In genomic region chr3:62233065-62233464, GRCh38 we compare ENCODE assay signal across 13 cellular contexts.
DNase-seq lines count a peak whose midpoint lies in the region; ATAC-seq, FAIRE-seq and TF ChIP-seq lines count a peak whose summit lies in the region.
"Had no signal": no experiment of that assay in that cellular context is flagged by ENCODE, and none has a peak within 500 bp of the region (broad histone marks: within the 10 kb centered on the region; RNA-seq: fewer than 3 reads in every experiment).

No MANE protein-coding gene starts in this region.

- H3K27ac ChIP-seq in HCT116 (ENCODE audit: low read depth, low read length) (no peak overlapping the region), endodermal cell (ENCODE audit: low read depth, low read length) (no peak overlapping the region), neural progenitor cell (no peak overlapping the region), kidney (ENCODE audit: low read depth in 2 of 2, low read length in 2 of 2) (no peak overlapping the region)
- H3K27ac ChIP-seq: SK-N-MC had no signal

- H3K4me1 ChIP-seq in HCT116 (ENCODE audit: control insufficient read depth in 1 of 2, insufficient read depth in 2 of 2, low read length in 2 of 2) (no peaks in the 10 kb centered on the region), endodermal cell (ENCODE audit: control insufficient read depth, insufficient read depth, low read length) (no peaks in the 10 kb centered on the region), neural progenitor cell (peaks cover 20% of the 10 kb centered on the region), kidney (ENCODE audit: control insufficient read depth in 1 of 2, insufficient read depth in 1 of 2, low read depth in 1 of 2, low read length in 2 of 2) (no peaks in the 10 kb centered on the region)

- H2AFZ ChIP-seq in HCT116 (ENCODE audit: low read depth, low read length, poor library complexity, severe bottlenecking) (no peak overlapping the region), neural progenitor cell (replicated peaks) (no peak overlapping the region)

- H3K4me3 Mint-ChIP-seq in endodermal cell = no peak overlapping the region
- H3K4me3 Mint-ChIP-seq in neural progenitor cell = no peak overlapping the region
- no peak overlapping the region for H3K4me3 Mint-ChIP-seq in natural killer cell treated with Interleukin-12 subunit alpha and Interleukin-12 subunit beta and Interleukin-15 and Interleukin-18, amount 100 ng/mL, for 72 hours

- FAIRE-seq in D721Med (lab: Jason Lieb, UNC) (no peak), kidney (lab: Jason Lieb, UNC) (no peak)

- H3K27ac Mint-ChIP-seq in endodermal cell (no peak overlapping the region), neural progenitor cell (no peak overlapping the region)
- H3K27ac Mint-ChIP-seq in natural killer cell treated with Interleukin-12 subunit alpha and Interleukin-12 subunit beta and Interleukin-15 and Interleukin-18, amount 100 ng/mL, for 72 hours = no peak overlapping the region

- H3K27me3 Mint-ChIP-seq in endodermal cell (ENCODE audit: insufficient read depth) (no peaks in the 10 kb centered on the region), neural progenitor cell (ENCODE audit: insufficient read depth, low read depth) (peaks cover 4% of the 10 kb centered on the region)
- H3K27me3 Mint-ChIP-seq in natural killer cell treated with Interleukin-12 subunit alpha and Interleukin-12 subunit beta and Interleukin-15 and Interleukin-18, amount 100 ng/mL, for 72 hours = no peaks in the 10 kb centered on the region

- no peak for TF ChIP-seq POLR2A in HCT116 (IDR thresholded peaks at IDR 0.05; ENCODE audit: borderline replicate concordance, extremely low read depth, insufficient read depth, insufficient read length)

- H3K27me3 ChIP-seq in HCT116 (ENCODE audit: insufficient read depth, low read length) = no peaks in the 10 kb centered on the region
- no peaks in the 10 kb centered on the region for H3K27me3 ChIP-seq in endodermal cell (ENCODE audit: control insufficient read depth, insufficient read depth, low read length, poor library complexity, severe bottlenecking)
- no peaks in the 10 kb centered on the region for H3K27me3 ChIP-seq in neural progenitor cell

- DNase-seq in D721Med (ENCODE audit: insufficient read length, low spot score) = no peak
- DNase-seq in HCT116 (ENCODE audit: low read depth, low spot score) = no peak
- peak; percentile 66 for DNase-seq in endodermal cell
- DNase-seq in neural progenitor cell (ENCODE audit: low spot score) = peak; percentile 34
- DNase-seq in natural killer cell treated with Interleukin-12 subunit alpha and Interleukin-12 subunit beta and Interleukin-15 and Interleukin-18, amount 100 ng/mL, for 72 hours (ENCODE audit: low spot score) = no peak
- DNase-seq in kidney = no peak
- no peak for DNase-seq in middle frontal gyrus (ENCODE audit: extremely low spot score, low spot score)
- DNase-seq: ACHN, NCI-H1694 treated with DMSO at 0.1 percent for 48 hours, NCI-H510A, NCI-H774, SHP77 had no signal

- H3K9ac ChIP-seq in HCT116 (ENCODE audit: low read length) (no peak overlapping the region), endodermal cell (ENCODE audit: extremely low read depth, low read length, poor library complexity, severe bottlenecking) (no peak overlapping the region), neural progenitor cell (no peak overlapping the region), kidney (ENCODE audit: low read length in 2 of 2) (no peak overlapping the region)

- H3K36me3 ChIP-seq in HCT116 (ENCODE audit: control insufficient read depth in 1 of 2, insufficient read depth in 2 of 2, low read length in 2 of 2) = no peaks in the 10 kb centered on the region
- no peaks in the 10 kb centered on the region for H3K36me3 ChIP-seq in endodermal cell (ENCODE audit: control insufficient read depth, insufficient read depth, low read length)
- no peaks in the 10 kb centered on the region for H3K36me3 ChIP-seq in neural progenitor cell
- H3K36me3 ChIP-seq in kidney (ENCODE audit: control insufficient read depth in 1 of 2, insufficient read depth in 2 of 2, low read length in 2 of 2) = no peaks in the 10 kb centered on the region

- CTCF ChIA-PET in HCT116 (lab: Charles Lee) = no interaction called here

- peak; percentile 1 for TF ChIP-seq CTCF in D721Med (IDR thresholded peaks at IDR 0.05; ENCODE audit: insufficient read depth, missing control alignments)
- TF ChIP-seq CTCF in HCT116 (IDR thresholded peaks at IDR 0.05 in 2 of 3, conservative IDR thresholded peaks at IDR 0.05 in 1 of 3; ENCODE audit: borderline replicate concordance in 1 of 3, insufficient read depth in 1 of 3, low read depth in 2 of 3, low read length in 2 of 3) = no peak
- peak; percentile 63 for TF ChIP-seq CTCF in endodermal cell (conservative IDR thresholded peaks at IDR 0.05)
- peak; percentile 44 for TF ChIP-seq CTCF in neural progenitor cell (IDR thresholded peaks at IDR 0.05)
- TF ChIP-seq CTCF in kidney (IDR thresholded peaks at IDR 0.05; ENCODE audit: borderline replicate concordance, extremely low read depth, insufficient read depth) = no peak

- H3K36me3 Mint-ChIP-seq in endodermal cell (ENCODE audit: low read depth) (peaks cover 1% of the 10 kb centered on the region), neural progenitor cell (no peaks in the 10 kb centered on the region)
- H3K36me3 Mint-ChIP-seq in natural killer cell treated with Interleukin-12 subunit alpha and Interleukin-12 subunit beta and Interleukin-15 and Interleukin-18, amount 100 ng/mL, for 72 hours = no peaks in the 10 kb centered on the region

- POLR2A ChIA-PET in HCT116 (lab: Charles Lee) = no interaction called here

- ATAC-seq in HCT116 = peak; percentile 62
- no peak for ATAC-seq in natural killer cell treated with Interleukin-12 subunit alpha and Interleukin-12 subunit beta and Interleukin-15 and Interleukin-18, amount 100 ng/mL, for 72 hours

- no peak overlapping the region for H3K4me3 ChIP-seq in HCT116 (replicated peaks in 1 of 2; ENCODE audit: low read depth in 1 of 2, low read length in 2 of 2)
- no peak overlapping the region for H3K4me3 ChIP-seq in endodermal cell (ENCODE audit: low read length)
- no peak overlapping the region for H3K4me3 ChIP-seq in neural progenitor cell
- no peak overlapping the region for H3K4me3 ChIP-seq in kidney (ENCODE audit: low read length in 2 of 2)
- H3K4me3 ChIP-seq: SK-N-MC had no signal

- H3K9me3 ChIP-seq in HCT116 (ENCODE audit: control insufficient read depth in 1 of 2, insufficient read depth in 1 of 2, low read depth in 1 of 2, low read length in 2 of 2) = no peaks in the 10 kb centered on the region
- H3K9me3 ChIP-seq in endodermal cell (ENCODE audit: control insufficient read depth, low read length) = no peaks in the 10 kb centered on the region
- H3K9me3 ChIP-seq in neural progenitor cell (ENCODE audit: low read depth) = no peaks in the 10 kb centered on the region
- H3K9me3 ChIP-seq in kidney (ENCODE audit: control insufficient read depth in 1 of 2, low read length in 2 of 2) = no peaks in the 10 kb centered on the region

- H3K9me2 ChIP-seq in HCT116 (ENCODE audit: insufficient read depth) = no peaks in the 10 kb centered on the region

- H3K4me2 ChIP-seq in HCT116 (ENCODE audit: low read length) (no peak overlapping the region), neural progenitor cell (no peak overlapping the region)

- no peaks in the 10 kb centered on the region for H3K9me3 Mint-ChIP-seq in endodermal cell
- no peaks in the 10 kb centered on the region for H3K9me3 Mint-ChIP-seq in neural progenitor cell
- H3K9me3 Mint-ChIP-seq in natural killer cell treated with Interleukin-12 subunit alpha and Interleukin-12 subunit beta and Interleukin-15 and Interleukin-18, amount 100 ng/mL, for 72 hours = no peaks in the 10 kb centered on the region

- H4K20me1 ChIP-seq in HCT116 (ENCODE audit: insufficient read depth) = no peaks in the 10 kb centered on the region
- peaks cover 19% of the 10 kb centered on the region for H4K20me1 ChIP-seq in neural progenitor cell (ENCODE audit: low read depth)

- WGBS in endodermal cell (ENCODE audit: insufficient coverage in 1 of 2, insufficient read length in 1 of 2), 2 experiments = 89 to 90% methylated on average over 6 of the region's 6 CpGs

- RAD21 ChIA-PET in HCT116 (lab: Charles Lee; ENCODE audit: low non-redundant PET in 1 of 2, low total read pairs in 2 of 2, uncharacterized antibody in 2 of 2, unreplicated experiment in 2 of 2) = no interaction called here

- intact Hi-C loops in HCT116 (cut with micrococcal nuclease) (no loop called here), kidney (cut with DNase I) (no loop called here)

- H3F3A ChIP-seq in neural progenitor cell (ENCODE audit: low read depth) = peaks cover 8% of the 10 kb centered on the region

- TF ChIP-seq RAD21 in HCT116 (IDR thresholded peaks at IDR 0.05; ENCODE audit: low read depth) = no peak

- H3K79me2 ChIP-seq in HCT116 (ENCODE audit: insufficient read depth, low read length) (no peaks in the 10 kb centered on the region), neural progenitor cell (ENCODE audit: low read depth) (no peaks in the 10 kb centered on the region)

- H3K4me1 Mint-ChIP-seq in endodermal cell = no peaks in the 10 kb centered on the region
- H3K4me1 Mint-ChIP-seq in neural progenitor cell = peaks cover 43% of the 10 kb centered on the region
- no peaks in the 10 kb centered on the region for H3K4me1 Mint-ChIP-seq in natural killer cell treated with Interleukin-12 subunit alpha and Interleukin-12 subunit beta and Interleukin-15 and Interleukin-18, amount 100 ng/mL, for 72 hours (ENCODE audit: low read depth in 2 of 2)

- BruUV-seq in HCT116 (replicated peaks; lab: Mats Ljungman, UMichigan) = no TSS peak

TF ChIP-seq in HCT116, 20 proteins besides CTCF, POLR2A, EP300 and RAD21 (continues in another document):
- no peak for TF ChIP-seq EZH2phosphoT487 (IDR thresholded peaks at IDR 0.05; ENCODE audit: borderline replicate concordance)
- TF ChIP-seq ZBTB33 (IDR thresholded peaks at IDR 0.05; ENCODE audit: extremely low read depth, insufficient replicate concordance, low read length) = no peak
- TF ChIP-seq YY1 (IDR thresholded peaks at IDR 0.05; ENCODE audit: extremely low read depth, insufficient replicate concordance, low read depth, low read length) = no peak

Comparison
In these comparisons a context has a peak if more than half of its experiments do, and no peak if none do; other contexts are left out.
1. DNase-seq: peak in endodermal cell (single experiment) and neural progenitor cell (single experiment); none in D721Med (single experiment), HCT116 (single experiment), natural killer cell treated with Interleukin-12 subunit alpha and Interleukin-12 subunit beta and Interleukin-15 and Interleukin-18, amount 100 ng/mL, for 72 hours (single experiment), kidney (single experiment) and middle frontal gyrus (single experiment).
2. CTCF ChIP-seq: peak in D721Med (single experiment), endodermal cell (single experiment) and neural progenitor cell (single experiment); none in HCT116 (0 of 3) and kidney (single experiment).